12 cellular contexts compared by ENCODE assay signal in genomic region chr7:93119191-93119905, GRCh38. TPM values are rescaled to one million over a fixed set of nuclear protein-coding genes. Genes with fewer than 3 reads are reported as not detected.
DNase-seq lines count a peak whose midpoint lies in the region; ATAC-seq and TF ChIP-seq lines count a peak whose summit lies in the region.
"Had no signal": no experiment of that assay in that cellular context is flagged by ENCODE, and none has a peak within 500 bp of the region (broad histone marks: within the 10 kb centered on the region; RNA-seq: fewer than 3 reads in every experiment).

No MANE protein-coding gene starts in this region.

- peaks cover 4% of the 10 kb centered on the region for H3K27me3 Mint-ChIP-seq in CD4-positive, CD25-positive, alpha-beta regulatory T cell
- H3K27me3 Mint-ChIP-seq: natural killer cell treated with Interleukin-12 subunit alpha and Interleukin-12 subunit beta and Interleukin-15 and Interleukin-18, amount 100 ng/mL, for 72 hours had no signal

- ATAC-seq in CD4-positive, CD25-positive, alpha-beta regulatory T cell (ENCODE audit: low read depth in 2 of 2) = no peak
- ATAC-seq: natural killer cell treated with Interleukin-12 subunit alpha and Interleukin-12 subunit beta and Interleukin-15 and Interleukin-18, amount 100 ng/mL, for 72 hours had no signal

- no peak for DNase-seq in CD4-positive, CD25-positive, alpha-beta regulatory T cell
- DNase-seq in HPDE6-E6E7 (ENCODE audit: extremely low spot score) = peak; percentile 12
- DNase-seq in astrocyte of the cerebellum (ENCODE audit: low read depth) = peak; percentile 5
- DNase-seq in mesendoderm = peak; percentile 59
- DNase-seq in OCI-M2 (lab: John Stamatoyannopoulos, UW; ENCODE audit: unreplicated experiment) = no peak
- no peak for DNase-seq in NCI-H774 (lab: John Stamatoyannopoulos, UW)
- no peak for DNase-seq in NCI-H1417 treated with DMSO at 0.1 percent for 48 hours (lab: John Stamatoyannopoulos, UW)
- DNase-seq in mesenteric fat pad (ENCODE audit: low spot score) = no peak
- DNase-seq: stimulated activated CD4-positive, alpha-beta T cell treated with anti-CD3 and anti-CD28 coated beads, Interleukin-12 subunit alpha, Interleukin-12 subunit beta, amount 100 ng/mL, for 4 hours had no signal

- H3K9me3 ChIP-seq in CD4-positive, CD25-positive, alpha-beta regulatory T cell (ENCODE audit: control insufficient read depth in 2 of 2, low read length in 2 of 2) = peaks cover 0 to 3% of the 10 kb centered on the region in 2 experiments
- H3K9me3 ChIP-seq: vagina had no signal

- no peak overlapping the region for H3K23ac ChIP-seq in mesendoderm (ENCODE audit: low read length)

- no peak overlapping the region for H4K5ac ChIP-seq in mesendoderm (ENCODE audit: low read length)

- H2BK120ac ChIP-seq in mesendoderm (ENCODE audit: low read depth, low read length) = no peak overlapping the region

- peaks cover 12% of the 10 kb centered on the region for H3K36me3 ChIP-seq in CD4-positive, CD25-positive, alpha-beta regulatory T cell (ENCODE audit: control insufficient read depth, insufficient read depth, low read length)
- H3K36me3 ChIP-seq in mesendoderm (ENCODE audit: control insufficient read depth, insufficient read depth, low read length) = no peaks in the 10 kb centered on the region
- H3K36me3 ChIP-seq: vagina had no signal

- peaks cover 37% of the 10 kb centered on the region for H3K36me3 Mint-ChIP-seq in CD4-positive, CD25-positive, alpha-beta regulatory T cell

- no peak overlapping the region for H2AK5ac ChIP-seq in mesendoderm (ENCODE audit: low read length)

- H3K4ac ChIP-seq in mesendoderm (ENCODE audit: low read depth, low read length) = no peak overlapping the region

- peak overlapping the region; percentile 9 for H3K27ac ChIP-seq in CD4-positive, CD25-positive, alpha-beta regulatory T cell (ENCODE audit: insufficient read depth, low read length, poor library complexity, severe bottlenecking)
- H3K27ac ChIP-seq in mesendoderm (ENCODE audit: low read depth, low read length) = no peak overlapping the region
- H3K27ac ChIP-seq: SK-N-MC had no signal

- TF ChIP-seq CTCF in astrocyte of the cerebellum (IDR thresholded peaks at IDR 0.05; ENCODE audit: low read depth, low read length, missing control alignments) = no peak

- H3K4me3 ChIP-seq in CD4-positive, CD25-positive, alpha-beta regulatory T cell (ENCODE audit: low read depth, low read length) = no peak overlapping the region
- H3K4me3 ChIP-seq in astrocyte of the cerebellum (ENCODE audit: low read depth, low read length) (no peak overlapping the region), mesendoderm (ENCODE audit: low read length) (no peak overlapping the region)
- H3K4me3 ChIP-seq: SK-N-MC, vagina had no signal

- H3K27ac Mint-ChIP-seq in CD4-positive, CD25-positive, alpha-beta regulatory T cell = peak overlapping the region; percentile 27 to 70 (median 62)

- no peak overlapping the region for H3K4me2 ChIP-seq in mesendoderm (ENCODE audit: low read length)

- H4K8ac ChIP-seq in mesendoderm (ENCODE audit: low read depth, low read length) = no peak overlapping the region

- no peak overlapping the region for H3K9ac ChIP-seq in mesendoderm (ENCODE audit: low read length)

- H3K79me2 ChIP-seq in mesendoderm (ENCODE audit: control insufficient read depth, insufficient read depth, low read length) = no peaks in the 10 kb centered on the region

- no CpG with 5 or more reads among the region's 4 CpGs for WGBS in mesendoderm (ENCODE audit: extremely low coverage, insufficient coverage, low lambda C conversion rate)

- no peaks in the 10 kb centered on the region for H3K79me1 ChIP-seq in mesendoderm (ENCODE audit: low read length)

- H3K27me3 ChIP-seq in CD4-positive, CD25-positive, alpha-beta regulatory T cell (ENCODE audit: control insufficient read depth, insufficient read depth, low read length) = no peaks in the 10 kb centered on the region
- H3K27me3 ChIP-seq in mesendoderm (ENCODE audit: insufficient read depth, low read length, poor library complexity) = no peaks in the 10 kb centered on the region
- H3K27me3 ChIP-seq: vagina had no signal

- peak overlapping the region in 2 of 4 donors; percentile 55 to 74 for H3K4me3 Mint-ChIP-seq in CD4-positive, CD25-positive, alpha-beta regulatory T cell

- peaks cover 29 to 44% (median 36%) of the 10 kb centered on the region in 4 donors for H3K4me1 Mint-ChIP-seq in CD4-positive, CD25-positive, alpha-beta regulatory T cell

- in situ Hi-C loops in astrocyte of the cerebellum (cut with HindIII; ENCODE audit: low sequenced_read_pairs) = no loop called here

- peaks cover 37% of the 10 kb centered on the region for H3K4me1 ChIP-seq in CD4-positive, CD25-positive, alpha-beta regulatory T cell (ENCODE audit: control insufficient read depth, insufficient read depth, low read length, poor library complexity, severe bottlenecking)
- H3K4me1 ChIP-seq in mesendoderm (ENCODE audit: control insufficient read depth, low read depth, low read length) = no peaks in the 10 kb centered on the region

- no peak overlapping the region for H2BK5ac ChIP-seq in mesendoderm (ENCODE audit: low read length)

- H3K18ac ChIP-seq in mesendoderm (ENCODE audit: low read length) = no peak overlapping the region

- H2BK15ac ChIP-seq in mesendoderm (replicated peaks; ENCODE audit: low read depth) = no peak overlapping the region

- H3K9me3 Mint-ChIP-seq in CD4-positive, CD25-positive, alpha-beta regulatory T cell = peaks cover 4 to 25% (median 20%) of the 10 kb centered on the region in 7 donors

- H3K56ac ChIP-seq in mesendoderm (ENCODE audit: low read length) = no peak overlapping the region

RNA-seq across cellular contexts. Expression of gene SAMD9, which starts 1.6 kb away (rescaled TPM):
- 42.4 TPM for total RNA-seq in CD4-positive, CD25-positive, alpha-beta regulatory T cell
- 10 to 100 TPM; 27.6 to 34.4 (median 29.0) TPM for polyA plus RNA-seq in CD4-positive, CD25-positive, alpha-beta regulatory T cell
- 0.01 TPM for polyA plus RNA-seq in mesendoderm (2013, experiment 1 of 2)
- polyA plus RNA-seq in mesendoderm (2013, experiment 2 of 2) = 0.01 TPM
- total RNA-seq in mesenteric fat pad = 7.7 TPM

RNA-seq across cellular contexts. Expression of gene SAMD9L, which starts 28.8 kb away (rescaled TPM):
- 46.3 TPM for total RNA-seq in CD4-positive, CD25-positive, alpha-beta regulatory T cell
- 10 to 100 TPM; 29.8 to 53.5 (median 43.3) TPM for polyA plus RNA-seq in CD4-positive, CD25-positive, alpha-beta regulatory T cell
- polyA plus RNA-seq in mesendoderm (2013, experiment 1 of 2) = 0.01 TPM
- 0.01 TPM for polyA plus RNA-seq in mesendoderm (2013, experiment 2 of 2)
- total RNA-seq in mesenteric fat pad = 12.4 TPM

Comparison
In these comparisons a context has a peak if more than half of its experiments do, and no peak if none do; other contexts are left out.
1. DNase-seq: peak in HPDE6-E6E7 (single experiment), astrocyte of the cerebellum (single experiment) and mesendoderm (single experiment); none in CD4-positive, CD25-positive, alpha-beta regulatory T cell (0 of 3), OCI-M2 (single experiment), NCI-H774 (single experiment), NCI-H1417 treated with DMSO at 0.1 percent for 48 hours (single experiment) and mesenteric fat pad (single experiment).